Comparison of ENCODE assay signal across 1 cellular context in the genomic region with DNA sequence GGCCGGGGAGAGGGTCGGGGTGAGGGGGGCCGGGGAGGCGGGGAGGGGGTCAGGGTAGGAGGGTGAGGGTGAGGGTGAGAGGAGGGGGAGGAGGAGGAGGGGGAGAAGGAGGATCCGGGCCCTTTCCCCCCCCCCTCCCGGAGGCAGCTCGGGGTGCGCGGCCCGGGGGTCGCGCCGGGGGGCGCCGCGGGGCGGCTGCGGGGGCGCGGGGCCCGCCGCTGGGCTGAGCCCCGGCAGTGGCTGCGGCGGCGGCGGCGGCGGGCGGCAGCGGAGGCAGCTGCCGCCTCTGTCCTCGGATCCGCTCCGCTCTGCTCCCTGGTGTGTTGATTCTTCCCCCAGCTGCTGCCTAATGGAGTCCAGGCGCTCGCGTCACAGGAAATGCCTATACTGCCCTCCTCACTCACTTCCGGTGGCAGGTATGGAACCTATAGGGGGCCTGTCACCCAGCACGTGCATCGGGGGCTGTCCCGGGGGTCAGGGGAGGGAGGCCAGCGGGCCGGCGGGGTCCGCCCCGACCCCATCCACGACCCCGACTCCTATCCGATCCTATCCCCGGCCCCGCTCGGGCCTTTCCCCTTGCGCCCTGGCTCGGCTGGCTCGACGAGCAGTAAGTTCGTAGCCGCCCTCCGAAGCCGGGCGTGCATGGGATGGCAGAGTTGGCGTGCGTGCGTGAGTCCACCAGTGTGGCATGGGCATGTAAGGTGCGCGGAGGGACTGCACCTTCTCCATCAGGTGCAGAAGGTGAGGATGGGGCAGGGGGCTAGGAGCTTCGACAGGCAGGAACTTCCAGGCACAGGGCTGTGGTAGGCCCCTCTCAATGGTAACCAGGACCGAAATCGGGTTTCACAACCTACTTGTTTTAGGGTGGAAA.
TF ChIP-seq lines count a peak whose summit lies in the region.

A gene (minus strand): TSS at position 351 of the 871 bp plus-strand sequence.

TF ChIP-seq in HepG2, 621 proteins besides CTCF, POLR2A, EP300 and RAD21 (continued from another document and continues in another):
- TF ChIP-seq, protein P1, sequence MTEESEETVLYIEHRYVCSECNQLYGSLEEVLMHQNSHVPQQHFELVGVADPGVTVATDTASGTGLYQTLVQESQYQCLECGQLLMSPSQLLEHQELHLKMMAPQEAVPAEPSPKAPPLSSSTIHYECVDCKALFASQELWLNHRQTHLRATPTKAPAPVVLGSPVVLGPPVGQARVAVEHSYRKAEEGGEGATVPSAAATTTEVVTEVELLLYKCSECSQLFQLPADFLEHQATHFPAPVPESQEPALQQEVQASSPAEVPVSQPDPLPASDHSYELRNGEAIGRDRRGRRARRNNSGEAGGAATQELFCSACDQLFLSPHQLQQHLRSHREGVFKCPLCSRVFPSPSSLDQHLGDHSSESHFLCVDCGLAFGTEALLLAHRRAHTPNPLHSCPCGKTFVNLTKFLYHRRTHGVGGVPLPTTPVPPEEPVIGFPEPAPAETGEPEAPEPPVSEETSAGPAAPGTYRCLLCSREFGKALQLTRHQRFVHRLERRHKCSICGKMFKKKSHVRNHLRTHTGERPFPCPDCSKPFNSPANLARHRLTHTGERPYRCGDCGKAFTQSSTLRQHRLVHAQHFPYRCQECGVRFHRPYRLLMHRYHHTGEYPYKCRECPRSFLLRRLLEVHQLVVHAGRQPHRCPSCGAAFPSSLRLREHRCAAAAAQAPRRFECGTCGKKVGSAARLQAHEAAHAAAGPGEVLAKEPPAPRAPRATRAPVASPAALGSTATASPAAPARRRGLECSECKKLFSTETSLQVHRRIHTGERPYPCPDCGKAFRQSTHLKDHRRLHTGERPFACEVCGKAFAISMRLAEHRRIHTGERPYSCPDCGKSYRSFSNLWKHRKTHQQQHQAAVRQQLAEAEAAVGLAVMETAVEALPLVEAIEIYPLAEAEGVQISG (CRISPR knock-in tag; IDR thresholded peaks at IDR 0.05): peak; percentile 73
- TF ChIP-seq ZNF709 (CRISPR knock-in tag; IDR thresholded peaks at IDR 0.05) (0 out of 2 replicates have a peak, but pooled peaks have one; percentile 71), RFX3 (CRISPR knock-in tag; IDR thresholded peaks at IDR 0.05) (no peak), FOSL2 (CRISPR knock-in tag; IDR thresholded peaks at IDR 0.05) (peak; percentile 39; the same call in 1 of the 2 replicates), GZF1 (CRISPR knock-in tag; IDR thresholded peaks at IDR 0.05) (no peak; the same call in 1 of the 2 replicates), ZNF432 (CRISPR knock-in tag; IDR thresholded peaks at IDR 0.05; ENCODE audit: borderline replicate concordance) (no peak), TGIF2 (CRISPR knock-in tag; IDR thresholded peaks at IDR 0.05) (peak; percentile 98), POLR2AphosphoS2 (IDR thresholded peaks at IDR 0.05; ENCODE audit: low read depth, low read length) (no peak), ZNF776 (CRISPR knock-in tag; IDR thresholded peaks at IDR 0.05) (0 out of 2 replicates have a peak, but pooled peaks have one; percentile 52), ZNF274 (CRISPR knock-in tag; IDR thresholded peaks at IDR 0.05) (peak; percentile 51; the same call in 1 of the 2 replicates), ESRRA (CRISPR knock-in tag; IDR thresholded peaks at IDR 0.05; ENCODE audit: low read depth) (no peak), HDAC2 (CRISPR knock-in tag; IDR thresholded peaks at IDR 0.05) (peak; percentile 81), ZNF615 (CRISPR knock-in tag; IDR thresholded peaks at IDR 0.05; ENCODE audit: borderline replicate concordance) (no peak), ZNF841 (CRISPR knock-in tag; IDR thresholded peaks at IDR 0.05; ENCODE audit: borderline replicate concordance) (no peak), MED13 (CRISPR knock-in tag; IDR thresholded peaks at IDR 0.05) (0 out of 2 replicates have a peak, but pooled peaks have one; percentile 44), GTF3A (CRISPR knock-in tag; conservative IDR thresholded peaks at IDR 0.05) (no peak), HNF4A (CRISPR knock-in tag; IDR thresholded peaks at IDR 0.05) (0 out of 2 replicates have a peak, but pooled peaks have one; percentile 26), ZNF777 (CRISPR knock-in tag; IDR thresholded peaks at IDR 0.05) (no peak; the same call in 1 of the 2 replicates), CREM (IDR thresholded peaks at IDR 0.05) (peak; percentile 71), CREM (CRISPR knock-in tag; IDR thresholded peaks at IDR 0.05) (no peak), PCBP1 (IDR thresholded peaks at IDR 0.05; ENCODE audit: borderline replicate concordance, low read depth, low read length) (no peak), ZNF260 (CRISPR knock-in tag; IDR thresholded peaks at IDR 0.05; ENCODE audit: borderline replicate concordance, low read depth) (no peak), NRL (CRISPR knock-in tag; IDR thresholded peaks at IDR 0.05; ENCODE audit: borderline replicate concordance) (peak; percentile 49; the same call in 1 of the 2 replicates), PAX8 (CRISPR knock-in tag; IDR thresholded peaks at IDR 0.05; ENCODE audit: borderline replicate concordance) (no peak; the same call in 1 of the 2 replicates), ZNF562 (CRISPR knock-in tag; IDR thresholded peaks at IDR 0.05; ENCODE audit: borderline replicate concordance) (no peak), ZNF883 (CRISPR knock-in tag; IDR thresholded peaks at IDR 0.05; ENCODE audit: not compliant biosample characterization) (no peak), ZSCAN9 (CRISPR knock-in tag; IDR thresholded peaks at IDR 0.05; ENCODE audit: borderline replicate concordance) (peak; percentile 79), ARID2 (CRISPR knock-in tag; IDR thresholded peaks at IDR 0.05; ENCODE audit: borderline replicate concordance) (0 out of 2 replicates have a peak, but pooled peaks have one; percentile 47), MAFK (conservative IDR thresholded peaks at IDR 0.05 in 1 of 2, IDR thresholded peaks at IDR 0.05 in 1 of 2; ENCODE audit: low read length in 2 of 2) (no peak), SALL2 (CRISPR knock-in tag; IDR thresholded peaks at IDR 0.05) (peak; percentile 62), NR2F1 (CRISPR knock-in tag; IDR thresholded peaks at IDR 0.05) (no peak), SRSF9 (IDR thresholded peaks at IDR 0.05; ENCODE audit: borderline replicate concordance, insufficient read depth, low read depth, low read length, poor library complexity, severe bottlenecking) (no peak)
- TF ChIP-seq, protein P2, sequence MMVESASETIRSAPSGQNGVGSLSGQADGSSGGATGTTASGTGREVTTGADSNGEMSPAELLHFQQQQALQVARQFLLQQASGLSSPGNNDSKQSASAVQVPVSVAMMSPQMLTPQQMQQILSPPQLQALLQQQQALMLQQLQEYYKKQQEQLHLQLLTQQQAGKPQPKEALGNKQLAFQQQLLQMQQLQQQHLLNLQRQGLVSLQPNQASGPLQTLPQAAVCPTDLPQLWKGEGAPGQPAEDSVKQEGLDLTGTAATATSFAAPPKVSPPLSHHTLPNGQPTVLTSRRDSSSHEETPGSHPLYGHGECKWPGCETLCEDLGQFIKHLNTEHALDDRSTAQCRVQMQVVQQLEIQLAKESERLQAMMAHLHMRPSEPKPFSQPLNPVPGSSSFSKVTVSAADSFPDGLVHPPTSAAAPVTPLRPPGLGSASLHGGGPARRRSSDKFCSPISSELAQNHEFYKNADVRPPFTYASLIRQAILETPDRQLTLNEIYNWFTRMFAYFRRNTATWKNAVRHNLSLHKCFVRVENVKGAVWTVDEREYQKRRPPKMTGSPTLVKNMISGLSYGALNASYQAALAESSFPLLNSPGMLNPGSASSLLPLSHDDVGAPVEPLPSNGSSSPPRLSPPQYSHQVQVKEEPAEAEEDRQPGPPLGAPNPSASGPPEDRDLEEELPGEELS (CRISPR knock-in tag; IDR thresholded peaks at IDR 0.05): peak; percentile 37; the same call in 1 of the 2 replicates
- TF ChIP-seq, protein P3, sequence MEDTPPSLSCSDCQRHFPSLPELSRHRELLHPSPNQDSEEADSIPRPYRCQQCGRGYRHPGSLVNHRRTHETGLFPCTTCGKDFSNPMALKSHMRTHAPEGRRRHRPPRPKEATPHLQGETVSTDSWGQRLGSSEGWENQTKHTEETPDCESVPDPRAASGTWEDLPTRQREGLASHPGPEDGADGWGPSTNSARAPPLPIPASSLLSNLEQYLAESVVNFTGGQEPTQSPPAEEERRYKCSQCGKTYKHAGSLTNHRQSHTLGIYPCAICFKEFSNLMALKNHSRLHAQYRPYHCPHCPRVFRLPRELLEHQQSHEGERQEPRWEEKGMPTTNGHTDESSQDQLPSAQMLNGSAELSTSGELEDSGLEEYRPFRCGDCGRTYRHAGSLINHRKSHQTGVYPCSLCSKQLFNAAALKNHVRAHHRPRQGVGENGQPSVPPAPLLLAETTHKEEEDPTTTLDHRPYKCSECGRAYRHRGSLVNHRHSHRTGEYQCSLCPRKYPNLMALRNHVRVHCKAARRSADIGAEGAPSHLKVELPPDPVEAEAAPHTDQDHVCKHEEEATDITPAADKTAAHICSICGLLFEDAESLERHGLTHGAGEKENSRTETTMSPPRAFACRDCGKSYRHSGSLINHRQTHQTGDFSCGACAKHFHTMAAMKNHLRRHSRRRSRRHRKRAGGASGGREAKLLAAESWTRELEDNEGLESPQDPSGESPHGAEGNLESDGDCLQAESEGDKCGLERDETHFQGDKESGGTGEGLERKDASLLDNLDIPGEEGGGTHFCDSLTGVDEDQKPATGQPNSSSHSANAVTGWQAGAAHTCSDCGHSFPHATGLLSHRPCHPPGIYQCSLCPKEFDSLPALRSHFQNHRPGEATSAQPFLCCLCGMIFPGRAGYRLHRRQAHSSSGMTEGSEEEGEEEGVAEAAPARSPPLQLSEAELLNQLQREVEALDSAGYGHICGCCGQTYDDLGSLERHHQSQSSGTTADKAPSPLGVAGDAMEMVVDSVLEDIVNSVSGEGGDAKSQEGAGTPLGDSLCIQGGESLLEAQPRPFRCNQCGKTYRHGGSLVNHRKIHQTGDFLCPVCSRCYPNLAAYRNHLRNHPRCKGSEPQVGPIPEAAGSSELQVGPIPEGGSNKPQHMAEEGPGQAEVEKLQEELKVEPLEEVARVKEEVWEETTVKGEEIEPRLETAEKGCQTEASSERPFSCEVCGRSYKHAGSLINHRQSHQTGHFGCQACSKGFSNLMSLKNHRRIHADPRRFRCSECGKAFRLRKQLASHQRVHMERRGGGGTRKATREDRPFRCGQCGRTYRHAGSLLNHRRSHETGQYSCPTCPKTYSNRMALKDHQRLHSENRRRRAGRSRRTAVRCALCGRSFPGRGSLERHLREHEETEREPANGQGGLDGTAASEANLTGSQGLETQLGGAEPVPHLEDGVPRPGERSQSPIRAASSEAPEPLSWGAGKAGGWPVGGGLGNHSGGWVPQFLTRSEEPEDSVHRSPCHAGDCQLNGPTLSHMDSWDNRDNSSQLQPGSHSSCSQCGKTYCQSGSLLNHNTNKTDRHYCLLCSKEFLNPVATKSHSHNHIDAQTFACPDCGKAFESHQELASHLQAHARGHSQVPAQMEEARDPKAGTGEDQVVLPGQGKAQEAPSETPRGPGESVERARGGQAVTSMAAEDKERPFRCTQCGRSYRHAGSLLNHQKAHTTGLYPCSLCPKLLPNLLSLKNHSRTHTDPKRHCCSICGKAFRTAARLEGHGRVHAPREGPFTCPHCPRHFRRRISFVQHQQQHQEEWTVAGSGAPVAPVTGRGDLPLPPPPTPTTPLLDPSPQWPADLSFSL (CRISPR knock-in tag; IDR thresholded peaks at IDR 0.05): no peak
- TF ChIP-seq, protein P4, sequence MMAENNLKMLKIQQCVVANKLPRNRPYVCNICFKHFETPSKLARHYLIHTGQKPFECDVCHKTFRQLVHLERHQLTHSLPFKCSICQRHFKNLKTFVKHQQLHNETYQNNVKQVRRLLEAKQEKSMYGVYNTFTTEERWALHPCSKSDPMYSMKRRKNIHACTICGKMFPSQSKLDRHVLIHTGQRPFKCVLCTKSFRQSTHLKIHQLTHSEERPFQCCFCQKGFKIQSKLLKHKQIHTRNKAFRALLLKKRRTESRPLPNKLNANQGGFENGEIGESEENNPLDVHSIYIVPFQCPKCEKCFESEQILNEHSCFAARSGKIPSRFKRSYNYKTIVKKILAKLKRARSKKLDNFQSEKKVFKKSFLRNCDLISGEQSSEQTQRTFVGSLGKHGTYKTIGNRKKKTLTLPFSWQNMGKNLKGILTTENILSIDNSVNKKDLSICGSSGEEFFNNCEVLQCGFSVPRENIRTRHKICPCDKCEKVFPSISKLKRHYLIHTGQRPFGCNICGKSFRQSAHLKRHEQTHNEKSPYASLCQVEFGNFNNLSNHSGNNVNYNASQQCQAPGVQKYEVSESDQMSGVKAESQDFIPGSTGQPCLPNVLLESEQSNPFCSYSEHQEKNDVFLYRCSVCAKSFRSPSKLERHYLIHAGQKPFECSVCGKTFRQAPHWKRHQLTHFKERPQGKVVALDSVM (CRISPR knock-in tag; IDR thresholded peaks at IDR 0.05): no peak
- TF ChIP-seq, protein P5, sequence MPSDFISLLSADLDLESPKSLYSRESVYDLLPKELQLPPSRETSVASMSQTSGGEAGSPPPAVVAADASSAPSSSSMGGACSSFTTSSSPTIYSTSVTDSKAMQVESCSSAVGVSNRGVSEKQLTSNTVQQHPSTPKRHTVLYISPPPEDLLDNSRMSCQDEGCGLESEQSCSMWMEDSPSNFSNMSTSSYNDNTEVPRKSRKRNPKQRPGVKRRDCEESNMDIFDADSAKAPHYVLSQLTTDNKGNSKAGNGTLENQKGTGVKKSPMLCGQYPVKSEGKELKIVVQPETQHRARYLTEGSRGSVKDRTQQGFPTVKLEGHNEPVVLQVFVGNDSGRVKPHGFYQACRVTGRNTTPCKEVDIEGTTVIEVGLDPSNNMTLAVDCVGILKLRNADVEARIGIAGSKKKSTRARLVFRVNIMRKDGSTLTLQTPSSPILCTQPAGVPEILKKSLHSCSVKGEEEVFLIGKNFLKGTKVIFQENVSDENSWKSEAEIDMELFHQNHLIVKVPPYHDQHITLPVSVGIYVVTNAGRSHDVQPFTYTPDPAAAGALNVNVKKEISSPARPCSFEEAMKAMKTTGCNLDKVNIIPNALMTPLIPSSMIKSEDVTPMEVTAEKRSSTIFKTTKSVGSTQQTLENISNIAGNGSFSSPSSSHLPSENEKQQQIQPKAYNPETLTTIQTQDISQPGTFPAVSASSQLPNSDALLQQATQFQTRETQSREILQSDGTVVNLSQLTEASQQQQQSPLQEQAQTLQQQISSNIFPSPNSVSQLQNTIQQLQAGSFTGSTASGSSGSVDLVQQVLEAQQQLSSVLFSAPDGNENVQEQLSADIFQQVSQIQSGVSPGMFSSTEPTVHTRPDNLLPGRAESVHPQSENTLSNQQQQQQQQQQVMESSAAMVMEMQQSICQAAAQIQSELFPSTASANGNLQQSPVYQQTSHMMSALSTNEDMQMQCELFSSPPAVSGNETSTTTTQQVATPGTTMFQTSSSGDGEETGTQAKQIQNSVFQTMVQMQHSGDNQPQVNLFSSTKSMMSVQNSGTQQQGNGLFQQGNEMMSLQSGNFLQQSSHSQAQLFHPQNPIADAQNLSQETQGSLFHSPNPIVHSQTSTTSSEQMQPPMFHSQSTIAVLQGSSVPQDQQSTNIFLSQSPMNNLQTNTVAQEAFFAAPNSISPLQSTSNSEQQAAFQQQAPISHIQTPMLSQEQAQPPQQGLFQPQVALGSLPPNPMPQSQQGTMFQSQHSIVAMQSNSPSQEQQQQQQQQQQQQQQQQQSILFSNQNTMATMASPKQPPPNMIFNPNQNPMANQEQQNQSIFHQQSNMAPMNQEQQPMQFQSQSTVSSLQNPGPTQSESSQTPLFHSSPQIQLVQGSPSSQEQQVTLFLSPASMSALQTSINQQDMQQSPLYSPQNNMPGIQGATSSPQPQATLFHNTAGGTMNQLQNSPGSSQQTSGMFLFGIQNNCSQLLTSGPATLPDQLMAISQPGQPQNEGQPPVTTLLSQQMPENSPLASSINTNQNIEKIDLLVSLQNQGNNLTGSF (CRISPR knock-in tag; IDR thresholded peaks at IDR 0.05): peak; percentile 86; the same call in 1 of the 2 replicates
- TF ChIP-seq, protein P6, sequence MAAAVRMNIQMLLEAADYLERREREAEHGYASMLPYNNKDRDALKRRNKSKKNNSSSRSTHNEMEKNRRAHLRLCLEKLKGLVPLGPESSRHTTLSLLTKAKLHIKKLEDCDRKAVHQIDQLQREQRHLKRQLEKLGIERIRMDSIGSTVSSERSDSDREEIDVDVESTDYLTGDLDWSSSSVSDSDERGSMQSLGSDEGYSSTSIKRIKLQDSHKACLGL (CRISPR knock-in tag; IDR thresholded peaks at IDR 0.05): peak; percentile 88
